ENCODE assay signal across 15 cellular contexts in genomic region chr13:73677041-73677589, GRCh38.
A peak's percentile ranks its signal among the peaks of the same experiment; 100 is the strongest.
DNase-seq lines count a peak whose midpoint lies in the region; ATAC-seq and TF ChIP-seq lines count a peak whose summit lies in the region.
"Had no signal": no experiment of that assay in that cellular context is flagged by ENCODE, and none has a peak within 500 bp of the region (broad histone marks: within the 10 kb centered on the region; RNA-seq: fewer than 3 reads in every experiment).

No MANE protein-coding gene starts in this region.

- DNase-seq in AG20443 (ENCODE audit: low spot score) = peak; percentile 19
- peak; percentile 66 for DNase-seq in LoVo (ENCODE audit: low spot score)
- peak; percentile 74 to 92 for DNase-seq in cardiac fibroblast (ENCODE audit: low read depth in 2 of 2)
- DNase-seq in neuronal stem cell (ENCODE audit: low spot score) = no peak
- no peak for DNase-seq in NCI-H69 (lab: John Stamatoyannopoulos, UW)
- no peak for DNase-seq in effector memory CD4-positive, alpha-beta T cell
- DNase-seq in UCSD-AML1 (lab: John Stamatoyannopoulos, UW; ENCODE audit: unreplicated experiment) = no peak
- DNase-seq: activated CD4-positive, alpha-beta T cell treated with anti-CD3 and anti-CD28 coated beads for 4 hours; activated naive CD4-positive, alpha-beta T cell; effector CD4-positive, alpha-beta T cell; NCI-H1694 treated with DMSO at 0.1 percent for 48 hours; RPMI8226 had no signal

- H2BK15ac ChIP-seq in neuronal stem cell (ENCODE audit: low read length) = no peak overlapping the region

- no peak overlapping the region for H2BK5ac ChIP-seq in neuronal stem cell (ENCODE audit: low read length)

- no CpG with 5 or more reads among the region's 4 CpGs for WGBS in neuronal stem cell (ENCODE audit: extremely low coverage in 2 of 2, insufficient read length in 2 of 2, insufficient replicate concordance in 1 of 2), 2 donors

- H3K4me1 ChIP-seq in neuronal stem cell (ENCODE audit: control insufficient read depth in 2 of 2, insufficient read depth in 1 of 2, low read depth in 1 of 2, low read length in 2 of 2) = peaks cover 0 to 6% of the 10 kb centered on the region in 2 donors
- no peaks in the 10 kb centered on the region for H3K4me1 ChIP-seq in effector memory CD4-positive, alpha-beta T cell (ENCODE audit: control insufficient read depth, insufficient read depth, low read length, poor library complexity, severe bottlenecking)

- no peak overlapping the region for H3K27ac ChIP-seq in neuronal stem cell (replicated peaks; ENCODE audit: low read length)
- H3K27ac ChIP-seq in effector memory CD4-positive, alpha-beta T cell (ENCODE audit: insufficient read depth, low read length, poor library complexity, severe bottlenecking) = no peak overlapping the region
- H3K27ac ChIP-seq: C4-2B, thoracic aorta had no signal

- no peaks in the 10 kb centered on the region for H3K27me3 ChIP-seq in neuronal stem cell (ENCODE audit: control insufficient read depth in 3 of 3, insufficient read depth in 3 of 3, low read depth in 1 of 3, low read length in 3 of 3)
- H3K27me3 ChIP-seq in effector memory CD4-positive, alpha-beta T cell (replicated peaks; ENCODE audit: control insufficient read depth, insufficient read depth, low read length, poor library complexity, severe bottlenecking) = no peaks in the 10 kb centered on the region

- no peak for TF ChIP-seq CTCF in cardiac fibroblast (IDR thresholded peaks at IDR 0.05; ENCODE audit: low read depth, low read length)

- no peak overlapping the region for H3K9ac ChIP-seq in neuronal stem cell (ENCODE audit: low read depth, low read length, poor library complexity)

- no peak overlapping the region for H2AK5ac ChIP-seq in neuronal stem cell (ENCODE audit: low read depth, low read length)

- H3K23ac ChIP-seq in neuronal stem cell (ENCODE audit: low read depth, low read length, poor library complexity) = no peak overlapping the region

- no peak overlapping the region for H3K4me2 ChIP-seq in neuronal stem cell (ENCODE audit: insufficient read depth, low read length, poor library complexity, severe bottlenecking)

- ATAC-seq in HG02798 (IDR thresholded peaks at IDR 0.05; ENCODE audit: poor library complexity, unreplicated experiment) = no peak

- H4K8ac ChIP-seq in neuronal stem cell (ENCODE audit: low read depth, low read length) = no peak overlapping the region

- H3K4me3 ChIP-seq in cardiac fibroblast (replicated peaks in 1 of 2; ENCODE audit: low read depth in 2 of 2, low read length in 2 of 2) = no peak overlapping the region
- H3K4me3 ChIP-seq in neuronal stem cell (ENCODE audit: low read length in 2 of 2) = no peak overlapping the region
- H3K4me3 ChIP-seq in effector memory CD4-positive, alpha-beta T cell (ENCODE audit: insufficient read depth, low read depth, low read length, poor library complexity, severe bottlenecking) = no peak overlapping the region
- H3K4me3 ChIP-seq: thoracic aorta had no signal

- no peak overlapping the region for H3K4ac ChIP-seq in neuronal stem cell (ENCODE audit: low read length)

- no peak overlapping the region for H2BK12ac ChIP-seq in neuronal stem cell (ENCODE audit: low read length)

- no peaks in the 10 kb centered on the region for H3K9me3 ChIP-seq in neuronal stem cell (replicated peaks in 1 of 2; ENCODE audit: control insufficient read depth in 2 of 2, insufficient read depth in 1 of 2, low read depth in 1 of 2, low read length in 2 of 2)
- H3K9me3 ChIP-seq in effector memory CD4-positive, alpha-beta T cell (ENCODE audit: control insufficient read depth, low read length) = no peaks in the 10 kb centered on the region
- H3K9me3 ChIP-seq: thoracic aorta had no signal

- H3K36me3 ChIP-seq in neuronal stem cell (replicated peaks in 1 of 2; ENCODE audit: control insufficient read depth in 2 of 2, insufficient read depth in 2 of 2, low read length in 2 of 2) = no peaks in the 10 kb centered on the region
- H3K36me3 ChIP-seq in effector memory CD4-positive, alpha-beta T cell (ENCODE audit: control insufficient read depth, insufficient read depth, low read length) = no peaks in the 10 kb centered on the region
- H3K36me3 ChIP-seq: thoracic aorta had no signal

- H3K79me1 ChIP-seq in neuronal stem cell (ENCODE audit: low read depth, low read length) = no peaks in the 10 kb centered on the region

- no peak overlapping the region for H3K18ac ChIP-seq in neuronal stem cell (ENCODE audit: low read length)

- H3K14ac ChIP-seq in neuronal stem cell (ENCODE audit: low read length) = no peak overlapping the region

- H4K91ac ChIP-seq in neuronal stem cell (ENCODE audit: low read depth, low read length, poor library complexity) = no peak overlapping the region

- peak overlapping the region; percentile 27 for H2AFZ ChIP-seq in neuronal stem cell (ENCODE audit: low read length)

- no peak overlapping the region for H2BK120ac ChIP-seq in neuronal stem cell (ENCODE audit: low read depth, low read length)

Comparison
In these comparisons a context has a peak if more than half of its experiments do, and no peak if none do; other contexts are left out.
1. DNase-seq: peak in AG20443 (single experiment), LoVo (single experiment) and cardiac fibroblast (2 of 2); none in neuronal stem cell (single experiment), NCI-H69 (single experiment), effector memory CD4-positive, alpha-beta T cell (0 of 3) and UCSD-AML1 (single experiment).